In genomic region chr9:70046274-70047070, GRCh38 we compare ENCODE assay signal across 11 cellular contexts. TPM values are rescaled to one million over a fixed set of nuclear protein-coding genes. Genes with fewer than 3 reads are reported as not detected.
A peak's percentile ranks its signal among the peaks of the same experiment; 100 is the strongest.
DNase-seq lines count a peak whose midpoint lies in the region; ATAC-seq and TF ChIP-seq lines count a peak whose summit lies in the region.
"Had no signal": no experiment of that assay in that cellular context is flagged by ENCODE, and none has a peak within 500 bp of the region (broad histone marks: within the 10 kb centered on the region; RNA-seq: fewer than 3 reads in every experiment).

No MANE protein-coding gene starts in this region.

- peak overlapping the region; percentile 77; the same call in 1 of the 2 replicates for H3K27ac ChIP-seq in GM23338 (ENCODE audit: low read depth)
- peak overlapping the region in 5 of 8 donors; percentile 28 to 78 (median 33) for H3K27ac ChIP-seq in spleen
- H3K27ac ChIP-seq: brain microvascular endothelial cell had no signal

- no peaks in the 10 kb centered on the region; the same call in 1 of the 2 replicates for H4K20me1 ChIP-seq in GM23338 (replicated peaks; ENCODE audit: insufficient read depth)

- no peak overlapping the region for H2AFZ ChIP-seq in GM23338

- 0 out of 2 replicates have a peak, but pooled peaks cover 4% of the 10 kb centered on the region for H3K36me3 ChIP-seq in GM23338 (ENCODE audit: insufficient read depth)
- no peaks in the 10 kb centered on the region for H3K36me3 ChIP-seq in spleen
- H3K36me3 ChIP-seq: brain microvascular endothelial cell had no signal

- ATAC-seq in GM23338 (no peak), GM19452 (IDR thresholded peaks at IDR 0.05; ENCODE audit: unreplicated experiment) (no peak), GM19397 (IDR thresholded peaks at IDR 0.05; ENCODE audit: unreplicated experiment) (no peak)

- H3K4me3 ChIP-seq in GM23338 (no peak overlapping the region), spleen (peak overlapping the region in 6 of 8 donors; percentile 2 to 66 (median 27))

- peak overlapping the region; percentile 36; the same call in 1 of the 2 replicates for H3K4me2 ChIP-seq in GM23338

- no peak for TF ChIP-seq POLR2A in spleen (IDR thresholded peaks at IDR 0.05)

- H3K36me3 Mint-ChIP-seq in GM23338 (ENCODE audit: low read depth), result peaks cover 4% of the 10 kb centered on the region; the same call in 2 of the 3 replicates

- no peak overlapping the region for H3K27ac Mint-ChIP-seq in GM23338
- H3K27ac Mint-ChIP-seq: activated T-cell treated with anti-CD3 and anti-CD28 coated beads, Interleukin-2, amount 50 U/mL, for 24 hours had no signal

- H3K4me1 Mint-ChIP-seq in GM23338, result peaks cover 39% of the 10 kb centered on the region

- intact Hi-C loops in spleen (cut with DNase I; ENCODE audit: low total_unique reads), result no loop called here

- WGBS in spleen, 5 donors, result 31 to 43% (median 38%) methylated on average over 6 to 7 of the region's 7 CpGs

- H3K4me3 Mint-ChIP-seq in GM23338, result no peak overlapping the region
- H3K4me3 Mint-ChIP-seq: activated T-cell treated with anti-CD3 and anti-CD28 coated beads, Interleukin-2, amount 50 U/mL, for 24 hours had no signal

- H3K27me3 ChIP-seq in GM23338 (ENCODE audit: insufficient read depth) (no peaks in the 10 kb centered on the region), spleen (replicated peaks in 1 of 7) (peaks cover 0 to 64% (median 10%) of the 10 kb centered on the region in 7 donors)
- H3K27me3 ChIP-seq: brain microvascular endothelial cell had no signal

- peaks cover 21% of the 10 kb centered on the region for H3K27me3 Mint-ChIP-seq in GM23338 (ENCODE audit: insufficient read depth, low read depth, poor library complexity)

- H3K4me1 ChIP-seq in GM23338 (ENCODE audit: insufficient read depth) (peaks cover 30% of the 10 kb centered on the region), spleen (peaks cover 0 to 39% (median 21%) of the 10 kb centered on the region in 6 donors)

- no peak for TF ChIP-seq CTCF in GM23338 (conservative IDR thresholded peaks at IDR 0.05; ENCODE audit: low read depth in 2 of 2)
- no peak for TF ChIP-seq CTCF in spleen (IDR thresholded peaks at IDR 0.05 in 8 of 11, conservative IDR thresholded peaks at IDR 0.05 in 3 of 11)
- TF ChIP-seq CTCF in GM10266 (IDR thresholded peaks at IDR 0.05; ENCODE audit: control insufficient read depth, insufficient read depth, low read depth, missing control alignments), result no peak

- H3K9me2 ChIP-seq in GM23338 (ENCODE audit: insufficient read depth), result peaks cover 5% of the 10 kb centered on the region; the same call in 1 of the 2 replicates

- H3K9me3 Mint-ChIP-seq in GM23338, result no peaks in the 10 kb centered on the region; the same call in 2 of the 3 replicates
- H3K9me3 Mint-ChIP-seq: activated T-cell treated with anti-CD3 and anti-CD28 coated beads, Interleukin-2, amount 50 U/mL, for 24 hours had no signal

- DNase-seq in GM23338 (ENCODE audit: low spot score) (no peak), UCSD-AML1 (lab: John Stamatoyannopoulos, UW; ENCODE audit: unreplicated experiment) (peak; percentile 24), islet precursor cell (peak; percentile 61), spleen (no peak), GM10266 (ENCODE audit: extremely low spot score) (no peak)
- DNase-seq in effector CD8-positive, alpha-beta T cell (lab: John Stamatoyannopoulos, UW), result no peak
- DNase-seq: activated T-cell treated with anti-CD3 and anti-CD28 coated beads, Interleukin-2, amount 50 U/mL, for 24 hours; brain microvascular endothelial cell; NCI-H146 had no signal

- H3K79me2 ChIP-seq in GM23338 (replicated peaks; ENCODE audit: insufficient read depth), result 0 out of 2 replicates have a peak, but pooled peaks cover 3% of the 10 kb centered on the region

- no peaks in the 10 kb centered on the region for H3K9me3 ChIP-seq in spleen

- H3F3A ChIP-seq in GM23338 (replicated peaks; ENCODE audit: low read depth), result no peaks in the 10 kb centered on the region

TF ChIP-seq in GM23338, 12 proteins besides CTCF, POLR2A, EP300 and RAD21:
- TF ChIP-seq NANOG (IDR thresholded peaks at IDR 0.05; ENCODE audit: borderline replicate concordance), result no peak

RNA-seq across cellular contexts. Expression of gene MAMDC2, which starts 2.8 kb away (rescaled TPM):
- total RNA-seq in GM23338 (2014; rRNA removed; shearing (Covaris generic)), result 13.7 and 19.6 TPM in 2 replicates
- polyA plus RNA-seq in GM23338 (2016; fragmentation: Nextera tagmentation; extraction: Ambion mirVana) (6.9 and 7.7 TPM in 2 replicates), spleen (1 to 10 TPM; 1.5 to 5.3 (median 2.2) TPM)
- total RNA-seq in spleen, result 10 to 100 TPM in 6 of 7 donors, 1 to 10 TPM in 1; 9.3 to 65.5 (median 45.6) TPM

Comparison
In these comparisons a context has a peak if more than half of its experiments do, and no peak if none do; other contexts are left out.
1. DNase-seq: peak in UCSD-AML1 (single experiment) and islet precursor cell (single experiment); none in GM23338 (single experiment), spleen (single experiment), GM10266 (single experiment) and effector CD8-positive, alpha-beta T cell (single experiment).